15 cellular contexts compared by ENCODE assay signal in genomic region chr9:6096821-6097220, GRCh38.
A peak's percentile ranks its signal among the peaks of the same experiment; 100 is the strongest.
DNase-seq lines count a peak whose midpoint lies in the region; ATAC-seq and TF ChIP-seq lines count a peak whose summit lies in the region.
"Had no signal": no experiment of that assay in that cellular context is flagged by ENCODE, and none has a peak within 500 bp of the region (broad histone marks: within the 10 kb centered on the region; RNA-seq: fewer than 3 reads in every experiment).

No MANE protein-coding gene starts in this region.

- H3K79me2 ChIP-seq in PC-3 (ENCODE audit: low read length) (no peaks in the 10 kb centered on the region), fibroblast of lung (ENCODE audit: control insufficient read depth, insufficient read depth, low read length) (no peaks in the 10 kb centered on the region)

- H3K4me1 Mint-ChIP-seq in natural killer cell treated with Interleukin-12 subunit alpha and Interleukin-12 subunit beta and Interleukin-15 and Interleukin-18, amount 100 ng/mL, for 72 hours (ENCODE audit: low read depth in 2 of 2) = no peaks in the 10 kb centered on the region
- no peaks in the 10 kb centered on the region for H3K4me1 Mint-ChIP-seq in natural killer cell

- no peaks in the 10 kb centered on the region for H3K9me3 ChIP-seq in PC-3 (ENCODE audit: low read length)
- no peaks in the 10 kb centered on the region for H3K9me3 ChIP-seq in fibroblast of lung (ENCODE audit: control insufficient read depth, insufficient read depth, low read depth, low read length)
- no peaks in the 10 kb centered on the region for H3K9me3 ChIP-seq in left lung
- H3K9me3 ChIP-seq: BE2C, upper lobe of left lung had no signal

- no peaks in the 10 kb centered on the region for H3K36me3 Mint-ChIP-seq in natural killer cell treated with Interleukin-12 subunit alpha and Interleukin-12 subunit beta and Interleukin-15 and Interleukin-18, amount 100 ng/mL, for 72 hours
- H3K36me3 Mint-ChIP-seq in natural killer cell = no peaks in the 10 kb centered on the region

- H3K27me3 Mint-ChIP-seq in natural killer cell treated with Interleukin-12 subunit alpha and Interleukin-12 subunit beta and Interleukin-15 and Interleukin-18, amount 100 ng/mL, for 72 hours = peaks cover 16 to 25% of the 10 kb centered on the region in 2 donors
- peaks cover 15 to 26% of the 10 kb centered on the region in 2 donors for H3K27me3 Mint-ChIP-seq in natural killer cell (ENCODE audit: low read depth in 2 of 2)

- CTCF ChIA-PET in PC-3 (lab: Charles Lee) = no interaction called here

- H3K36me3 ChIP-seq in PC-3 (ENCODE audit: low read depth, low read length) = no peaks in the 10 kb centered on the region
- H3K36me3 ChIP-seq in fibroblast of lung (ENCODE audit: control insufficient read depth, insufficient read depth, low read length) = no peaks in the 10 kb centered on the region
- no peaks in the 10 kb centered on the region for H3K36me3 ChIP-seq in left lung
- H3K36me3 ChIP-seq: BE2C, upper lobe of left lung had no signal

- ATAC-seq in natural killer cell treated with Interleukin-12 subunit alpha and Interleukin-12 subunit beta and Interleukin-15 and Interleukin-18, amount 100 ng/mL, for 72 hours = peak; percentile 65 to 77
- ATAC-seq in natural killer cell (no peak), PC-3 (no peak), GM18873 (IDR thresholded peaks at IDR 0.05; ENCODE audit: low FRiP score, unreplicated experiment) (no peak), left lung (no peak)

- H3F3A ChIP-seq in PC-3 (ENCODE audit: low read length, unreplicated experiment) = peaks cover 3% of the 10 kb centered on the region

- H3K9ac ChIP-seq in PC-3 (ENCODE audit: low read length) = no peak overlapping the region
- no peak overlapping the region for H3K9ac ChIP-seq in fibroblast of lung (ENCODE audit: insufficient read depth, low read length)
- H3K9ac ChIP-seq: KMS-11 had no signal

- POLR2A ChIA-PET in PC-3 (lab: Charles Lee; ENCODE audit: unreplicated experiment) = no interaction called here

- H3K9me2 ChIP-seq in PC-3 (replicated peaks; ENCODE audit: low read length) = no peaks in the 10 kb centered on the region

- H3K4me3 Mint-ChIP-seq in natural killer cell treated with Interleukin-12 subunit alpha and Interleukin-12 subunit beta and Interleukin-15 and Interleukin-18, amount 100 ng/mL, for 72 hours = no peak overlapping the region
- H3K4me3 Mint-ChIP-seq in natural killer cell = no peak overlapping the region

- H2AFZ ChIP-seq in PC-3 (ENCODE audit: low read length) (no peak overlapping the region), fibroblast of lung (ENCODE audit: low read length) (no peak overlapping the region)

- H3K4me3 ChIP-seq in PC-3 (ENCODE audit: low read length) (no peak overlapping the region), fibroblast of lung (replicated peaks in 1 of 4; ENCODE audit: control extremely low read depth in 1 of 4, insufficient read depth in 1 of 4, low read depth in 3 of 4, low read length in 4 of 4) (no peak overlapping the region), left lung (no peak overlapping the region)
- H3K4me3 ChIP-seq: upper lobe of left lung had no signal

- no peaks in the 10 kb centered on the region for H3K9me3 Mint-ChIP-seq in natural killer cell treated with Interleukin-12 subunit alpha and Interleukin-12 subunit beta and Interleukin-15 and Interleukin-18, amount 100 ng/mL, for 72 hours
- H3K9me3 Mint-ChIP-seq in natural killer cell = no peaks in the 10 kb centered on the region

- no peak overlapping the region for H3K27ac Mint-ChIP-seq in natural killer cell treated with Interleukin-12 subunit alpha and Interleukin-12 subunit beta and Interleukin-15 and Interleukin-18, amount 100 ng/mL, for 72 hours
- no peak overlapping the region for H3K27ac Mint-ChIP-seq in natural killer cell

- H3K4me2 ChIP-seq in PC-3 (ENCODE audit: low read length) (no peak overlapping the region), fibroblast of lung (ENCODE audit: extremely low read depth, insufficient read depth, low read length) (no peak overlapping the region)
- H3K4me2 ChIP-seq: KMS-11 had no signal

- H3K27ac ChIP-seq in PC-3 (ENCODE audit: low read length) (no peak overlapping the region), fibroblast of lung (ENCODE audit: insufficient read depth, low read length) (no peak overlapping the region), left lung (no peak overlapping the region)
- H3K27ac ChIP-seq: KMS-11, upper lobe of left lung had no signal

- H3K4me1 ChIP-seq in PC-3 (ENCODE audit: insufficient read depth, low read length) (peaks cover 19% of the 10 kb centered on the region), fibroblast of lung (ENCODE audit: control insufficient read depth, extremely low read depth, insufficient read depth, low read length) (no peaks in the 10 kb centered on the region), left lung (no peaks in the 10 kb centered on the region)
- H3K4me1 ChIP-seq: BE2C, upper lobe of left lung had no signal

- DNase-seq in natural killer cell treated with Interleukin-12 subunit alpha and Interleukin-12 subunit beta and Interleukin-15 and Interleukin-18, amount 100 ng/mL, for 72 hours (ENCODE audit: low spot score) = no peak
- DNase-seq in natural killer cell (no peak), PC-3 (peak; percentile 28), fibroblast of lung (ENCODE audit: low read depth in 2 of 2) (peak; percentile 58 to 83), stromal cell of bone marrow (ENCODE audit: low read depth) (peak; percentile 60), left lung (no peak), NCI-H2029 treated with DMSO at 0.1 percent for 48 hours (lab: John Stamatoyannopoulos, UW) (no peak)
- DNase-seq: activated naive CD4-positive, alpha-beta T cell treated with anti-CD3 and anti-CD28 coated beads, Interleukin-2, amount 50 U/mL, for 16 hours; BE2C; DMS53; SHP77 treated with DMSO at 0.1 percent for 48 hours; T-helper 9 cell; upper lobe of left lung had no signal

- intact Hi-C loops in natural killer cell (cut with micrococcal nuclease) = no loop called here
- intact Hi-C loops in PC-3 (cut with micrococcal nuclease) = no loop called here
- intact Hi-C loops in left lung (cut with DNase I) = no loop called here

- no peaks in the 10 kb centered on the region for H3K27me3 ChIP-seq in PC-3 (ENCODE audit: low read length)
- H3K27me3 ChIP-seq in fibroblast of lung (ENCODE audit: control insufficient read depth, insufficient read depth, low read length) = no peaks in the 10 kb centered on the region
- no peaks in the 10 kb centered on the region for H3K27me3 ChIP-seq in left lung
- H3K27me3 ChIP-seq: BE2C, upper lobe of left lung had no signal

- H4K20me1 ChIP-seq in PC-3 (ENCODE audit: low read length) = no peaks in the 10 kb centered on the region
- no peaks in the 10 kb centered on the region for H4K20me1 ChIP-seq in fibroblast of lung (ENCODE audit: control insufficient read depth, extremely low read depth, insufficient read depth, low read length)

- BruUV-seq in PC-3 (replicated peaks; lab: Mats Ljungman, UMichigan) = no TSS peak

- TF ChIP-seq CTCF in natural killer cell (IDR thresholded peaks at IDR 0.05) (no peak), PC-3 (conservative IDR thresholded peaks at IDR 0.05; ENCODE audit: low read depth, low read length) (no peak), fibroblast of lung (conservative IDR thresholded peaks at IDR 0.05 in 1 of 2, IDR thresholded peaks at IDR 0.05 in 1 of 2; ENCODE audit: low read depth in 1 of 2, low read length in 2 of 2) (no peak), left lung (IDR thresholded peaks at IDR 0.05) (no peak)

Comparison
In these comparisons a context has a peak if more than half of its experiments do, and no peak if none do; other contexts are left out.
1. ATAC-seq: peak in natural killer cell treated with Interleukin-12 subunit alpha and Interleukin-12 subunit beta and Interleukin-15 and Interleukin-18, amount 100 ng/mL, for 72 hours (2 of 2); none in natural killer cell (0 of 3), PC-3 (single experiment), GM18873 (single experiment) and left lung (single experiment).
2. DNase-seq: peak in PC-3 (single experiment), fibroblast of lung (2 of 2) and stromal cell of bone marrow (single experiment); none in natural killer cell treated with Interleukin-12 subunit alpha and Interleukin-12 subunit beta and Interleukin-15 and Interleukin-18, amount 100 ng/mL, for 72 hours (single experiment), natural killer cell (single experiment), left lung (0 of 2) and NCI-H2029 treated with DMSO at 0.1 percent for 48 hours (single experiment).